ENCODE assay signal across 19 cellular contexts in the genomic region with DNA sequence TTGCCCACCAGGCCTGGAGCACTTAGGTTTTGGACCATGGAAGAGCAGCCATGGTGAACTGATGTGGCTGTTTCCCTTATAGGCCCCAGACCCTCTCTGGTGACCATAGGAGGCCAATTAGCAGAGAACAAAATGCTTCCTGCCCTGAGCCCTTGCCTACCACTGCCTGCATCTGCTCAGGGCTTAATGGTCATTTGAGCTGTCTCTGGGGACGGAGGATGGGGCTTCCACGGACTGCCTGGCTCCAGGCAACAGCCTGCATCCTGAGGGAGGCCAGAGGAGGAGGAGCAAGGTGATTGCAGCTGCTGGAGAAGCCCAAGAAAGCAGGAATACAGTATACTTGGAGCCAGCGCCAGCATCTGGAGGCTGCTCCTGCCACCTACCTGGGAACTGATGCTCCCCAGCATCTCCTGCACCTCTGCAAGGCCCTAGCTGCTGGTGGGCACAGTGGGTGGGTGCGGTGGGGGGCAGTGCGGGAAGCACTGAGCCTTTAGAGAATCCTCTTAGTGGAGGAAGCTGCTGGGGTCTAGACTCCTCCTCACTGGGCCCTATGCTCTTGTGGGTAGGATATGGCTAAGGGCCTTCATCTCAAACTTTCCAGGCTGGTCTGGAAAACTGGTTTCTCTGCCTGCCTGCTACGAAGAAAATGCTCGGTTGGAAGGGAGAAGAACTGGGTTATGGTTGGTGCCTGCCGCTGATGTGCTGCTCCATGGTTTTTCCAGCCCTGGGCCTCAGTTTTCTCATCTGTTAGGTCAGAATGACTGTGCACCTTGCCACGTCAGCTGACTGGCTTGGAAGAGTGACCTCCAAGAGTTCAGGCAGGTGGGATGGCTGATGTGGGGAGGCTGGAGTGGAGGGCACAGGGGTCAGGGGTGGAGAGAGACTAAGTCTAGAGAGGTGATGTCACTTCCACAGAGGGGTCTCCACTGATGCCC.
DNase-seq lines count a peak whose midpoint lies in the region; TF ChIP-seq lines count a peak whose summit lies in the region.
"Had no signal": no experiment of that assay in that cellular context is flagged by ENCODE, and none has a peak within 500 bp of the region (broad histone marks: within the 10 kb centered on the region; RNA-seq: fewer than 3 reads in every experiment).

No MANE protein-coding gene starts in this region.

- TF ChIP-seq CTCF in WERI-Rb-1 (IDR thresholded peaks at IDR 0.05; ENCODE audit: low read depth, low read length), result no peak

- peak overlapping the region; percentile 44 for H3K9ac ChIP-seq in neuronal stem cell (ENCODE audit: low read depth, low read length, poor library complexity)

- CTCF ChIA-PET in HEK293T (lab: Yijun Ruan, JAX), result no interaction called here

- no peaks in the 10 kb centered on the region for H3K36me3 ChIP-seq in WERI-Rb-1
- H3K36me3 ChIP-seq in neuronal stem cell (replicated peaks in 1 of 2; ENCODE audit: control insufficient read depth in 2 of 2, insufficient read depth in 2 of 2, low read length in 2 of 2), result no peaks in the 10 kb centered on the region
- no peaks in the 10 kb centered on the region for H3K36me3 ChIP-seq in MG63
- H3K36me3 ChIP-seq: left lung, sigmoid colon, upper lobe of left lung had no signal

- DNase-seq in DMS 273 (lab: John Stamatoyannopoulos, UW; ENCODE audit: unreplicated experiment) (peak; percentile 74), HEK293T (ENCODE audit: extremely low spot score) (peak; percentile 19), WERI-Rb-1 (peak; percentile 71), neuronal stem cell (ENCODE audit: low spot score) (no peak), DMS153 treated with DMSO at 0.1 percent for 48 hours (lab: John Stamatoyannopoulos, UW; ENCODE audit: unreplicated experiment) (no peak), MG63 (no peak), globus pallidus (ENCODE audit: low spot score) (no peak)
- DNase-seq: activated CD4-positive, alpha-beta T cell treated with anti-CD3 and anti-CD28 coated beads for 1 hour; activated naive CD4-positive, alpha-beta T cell; activated T-cell treated with anti-CD3 and anti-CD28 coated beads, Interleukin-2, amount 50 U/mL, for 1 hour; CD4-positive, CD25-positive, alpha-beta regulatory T cell; GF-D8; left lung; NCI-H2107; NCI-H526; posterior cingulate gyrus; sigmoid colon; stimulated activated CD8-positive, alpha-beta memory T cell treated with anti-CD3 and anti-CD28 coated beads, Interleukin-4, amount 100 ng/mL, for 48 hours; upper lobe of left lung had no signal

- H3K14ac ChIP-seq in neuronal stem cell (ENCODE audit: low read length), result peak overlapping the region; percentile 56

- H4K8ac ChIP-seq in neuronal stem cell (ENCODE audit: low read depth, low read length), result no peak overlapping the region

- H3K9me3 ChIP-seq in WERI-Rb-1 (ENCODE audit: severe bottlenecking) (no peaks in the 10 kb centered on the region), neuronal stem cell (replicated peaks in 1 of 2; ENCODE audit: control insufficient read depth in 2 of 2, insufficient read depth in 1 of 2, low read depth in 1 of 2, low read length in 2 of 2) (no peaks in the 10 kb centered on the region), MG63 (no peaks in the 10 kb centered on the region)
- H3K9me3 ChIP-seq: left lung, sigmoid colon, upper lobe of left lung had no signal

- H3K4me3 ChIP-seq in WERI-Rb-1 (ENCODE audit: low read depth, low read length) (no peak overlapping the region), neuronal stem cell (ENCODE audit: low read length in 2 of 2) (no peak overlapping the region), MG63 (no peak overlapping the region)
- H3K4me3 ChIP-seq: left lung, sigmoid colon, upper lobe of left lung had no signal

- H2BK15ac ChIP-seq in neuronal stem cell (ENCODE audit: low read length), result no peak overlapping the region

- H2BK120ac ChIP-seq in neuronal stem cell (ENCODE audit: low read depth, low read length), result no peak overlapping the region

- H3K4ac ChIP-seq in neuronal stem cell (ENCODE audit: low read length), result no peak overlapping the region

- H3K27me3 ChIP-seq in WERI-Rb-1 (ENCODE audit: insufficient read depth, low read depth, severe bottlenecking) (no peaks in the 10 kb centered on the region), neuronal stem cell (ENCODE audit: control insufficient read depth in 3 of 3, insufficient read depth in 3 of 3, low read depth in 1 of 3, low read length in 3 of 3) (peaks cover 0 to 3% (median 0%) of the 10 kb centered on the region in 3 experiments), MG63 (no peaks in the 10 kb centered on the region)
- H3K27me3 ChIP-seq: left lung, sigmoid colon, upper lobe of left lung had no signal

- H2AFZ ChIP-seq in neuronal stem cell (ENCODE audit: low read length), result no peak overlapping the region

- H2BK5ac ChIP-seq in neuronal stem cell (ENCODE audit: low read length), result peak overlapping the region; percentile 13

- H3K27ac ChIP-seq in WERI-Rb-1, result peak overlapping the region; percentile 66
- no peak overlapping the region for H3K27ac ChIP-seq in neuronal stem cell (replicated peaks; ENCODE audit: low read length)
- H3K27ac ChIP-seq: left lung, sigmoid colon, upper lobe of left lung had no signal

- peaks cover 0 to 7% of the 10 kb centered on the region in 2 donors for H3K4me1 ChIP-seq in neuronal stem cell (ENCODE audit: control insufficient read depth in 2 of 2, insufficient read depth in 1 of 2, low read depth in 1 of 2, low read length in 2 of 2)
- H3K4me1 ChIP-seq: left lung, sigmoid colon, upper lobe of left lung had no signal

- H4K91ac ChIP-seq in neuronal stem cell (ENCODE audit: low read depth, low read length, poor library complexity), result no peak overlapping the region

- WGBS in neuronal stem cell (ENCODE audit: extremely low coverage in 2 of 2, insufficient read length in 2 of 2, insufficient replicate concordance in 1 of 2), 2 donors, result no CpG with 5 or more reads among the region's 9 CpGs

- H3K4me2 ChIP-seq in neuronal stem cell (ENCODE audit: insufficient read depth, low read length, poor library complexity, severe bottlenecking), result no peak overlapping the region

- no peak overlapping the region for H2AK5ac ChIP-seq in neuronal stem cell (ENCODE audit: low read depth, low read length)

- no peak overlapping the region for H3K18ac ChIP-seq in neuronal stem cell (ENCODE audit: low read length)

- no peak overlapping the region for H3K23ac ChIP-seq in neuronal stem cell (ENCODE audit: low read depth, low read length, poor library complexity)

- H3K79me1 ChIP-seq in neuronal stem cell (ENCODE audit: low read depth, low read length), result no peaks in the 10 kb centered on the region

- POLR2A ChIA-PET in HEK293T (lab: Yijun Ruan, JAX), result no interaction called here

- H2BK12ac ChIP-seq in neuronal stem cell (ENCODE audit: low read length), result peak overlapping the region; percentile 84

TF ChIP-seq in HEK293T, 16 proteins besides CTCF, POLR2A, EP300 and RAD21:
- no peak for TF ChIP-seq BHLHE40 (IDR thresholded peaks at IDR 0.05; ENCODE audit: borderline replicate concordance)
- no peak for TF ChIP-seq TARDBP (IDR thresholded peaks at IDR 0.05)
- no peak for TF ChIP-seq ZNF384 (IDR thresholded peaks at IDR 0.05)
- no peak for TF ChIP-seq SP1 (IDR thresholded peaks at IDR 0.05)
- no peak for TF ChIP-seq FOXM1 (IDR thresholded peaks at IDR 0.05; ENCODE audit: borderline replicate concordance)
- no peak for TF ChIP-seq SUZ12 (IDR thresholded peaks at IDR 0.05)
- no peak for TF ChIP-seq CTBP1 (IDR thresholded peaks at IDR 0.05; ENCODE audit: borderline replicate concordance)
- TF ChIP-seq L3MBTL2 (conservative IDR thresholded peaks at IDR 0.05), result no peak
- TF ChIP-seq FOXA1 (IDR thresholded peaks at IDR 0.05), result no peak
- TF ChIP-seq PKNOX1 (IDR thresholded peaks at IDR 0.05), result no peak
- no peak for TF ChIP-seq HDGF (IDR thresholded peaks at IDR 0.05; ENCODE audit: borderline replicate concordance)

Comparison
In these comparisons a context has a peak if more than half of its experiments do, and no peak if none do; other contexts are left out.
1. DNase-seq: peak in DMS 273 (single experiment), HEK293T (single experiment) and WERI-Rb-1 (single experiment); none in neuronal stem cell (single experiment), DMS153 treated with DMSO at 0.1 percent for 48 hours (single experiment), MG63 (single experiment) and globus pallidus (single experiment).